18 cellular contexts compared by ENCODE assay signal in the genomic region with DNA sequence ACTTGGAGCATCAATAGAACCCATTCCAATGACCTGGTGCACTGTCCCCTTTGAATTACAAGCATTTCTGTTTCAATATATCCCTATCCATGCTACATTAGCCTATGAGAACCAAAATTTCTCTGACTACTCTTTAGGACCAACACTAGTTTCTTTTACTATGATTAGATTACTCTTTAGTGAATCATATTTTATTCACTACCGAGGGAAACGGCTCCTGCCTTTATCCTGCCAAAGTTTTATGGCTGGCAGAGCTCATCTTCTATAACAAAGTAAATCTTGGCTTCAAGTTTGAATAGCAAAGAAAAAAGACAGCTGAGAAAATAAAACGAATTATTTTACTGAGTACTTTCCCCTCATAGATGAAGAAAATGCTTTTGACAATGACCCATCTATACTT.
A peak's percentile ranks its signal among the peaks of the same experiment; 100 is the strongest.
DNase-seq lines count a peak whose midpoint lies in the region; ATAC-seq, FAIRE-seq and TF ChIP-seq lines count a peak whose summit lies in the region.
"Had no signal": no experiment of that assay in that cellular context is flagged by ENCODE, and none has a peak within 500 bp of the region (broad histone marks: within the 10 kb centered on the region; RNA-seq: fewer than 3 reads in every experiment).

No MANE protein-coding gene starts in this region.

- H4K20me1 ChIP-seq in mammary epithelial cell (ENCODE audit: insufficient read depth, low read length), result no peaks in the 10 kb centered on the region
- no peaks in the 10 kb centered on the region for H4K20me1 ChIP-seq in HepG2 (ENCODE audit: insufficient read depth, low read length)

- dilution Hi-C loops in mammary epithelial cell (cut with HindIII; ENCODE audit: low sequenced_read_pairs), result no loop called here

- H2AFZ ChIP-seq in mammary epithelial cell (ENCODE audit: low read depth, low read length), result no peak overlapping the region
- no peak overlapping the region for H2AFZ ChIP-seq in HepG2 (ENCODE audit: low read length)
- H2AFZ ChIP-seq: GM23338 had no signal

- no peak overlapping the region for H3K27ac ChIP-seq in mammary epithelial cell (ENCODE audit: insufficient read depth, low read depth, low read length)
- H3K27ac ChIP-seq in breast epithelium, result no peak overlapping the region
- H3K27ac ChIP-seq in foreskin keratinocyte, result no peak overlapping the region
- no peak overlapping the region for H3K27ac ChIP-seq in HepG2 (ENCODE audit: extremely low read length, insufficient read depth, low read length)
- H3K27ac ChIP-seq: HL-60, Peyer's patch had no signal

- no peaks in the 10 kb centered on the region for H3K36me3 ChIP-seq in mammary epithelial cell (ENCODE audit: insufficient read depth, low read length)
- H3K36me3 ChIP-seq in breast epithelium, result no peaks in the 10 kb centered on the region
- no peaks in the 10 kb centered on the region for H3K36me3 ChIP-seq in HepG2 (replicated peaks in 1 of 2; ENCODE audit: control insufficient read depth in 1 of 2, insufficient read depth in 2 of 2, low read length in 2 of 2)
- H3K36me3 ChIP-seq: Peyer's patch had no signal

- H3K4me2 ChIP-seq in mammary epithelial cell (ENCODE audit: insufficient read depth, low read depth, low read length), result peak overlapping the region; percentile 29
- H3K4me2 ChIP-seq in HepG2 (ENCODE audit: low read depth, low read length), result no peak overlapping the region
- H3K4me2 ChIP-seq: GM23338 had no signal

- H3K79me2 ChIP-seq in mammary epithelial cell (ENCODE audit: insufficient read depth, low read length) (no peaks in the 10 kb centered on the region), HepG2 (ENCODE audit: insufficient read depth, low read length) (no peaks in the 10 kb centered on the region)

- H3K27me3 ChIP-seq in mammary epithelial cell (ENCODE audit: insufficient read depth, low read length) (no peaks in the 10 kb centered on the region), breast epithelium (no peaks in the 10 kb centered on the region), foreskin keratinocyte (no peaks in the 10 kb centered on the region), HepG2 (ENCODE audit: control insufficient read depth in 1 of 2, insufficient read depth in 2 of 2, low read length in 2 of 2) (no peaks in the 10 kb centered on the region)
- H3K27me3 ChIP-seq: Peyer's patch had no signal

- no peak for TF ChIP-seq RAD21 in HepG2 (CRISPR knock-in tag; IDR thresholded peaks at IDR 0.05)

- H3K9ac ChIP-seq in mammary epithelial cell (ENCODE audit: insufficient read depth, low read length), result no peak overlapping the region
- H3K9ac ChIP-seq in HepG2 (ENCODE audit: insufficient read depth, low read depth, low read length), result no peak overlapping the region

- POLR2A ChIA-PET in HepG2 (lab: Yijun Ruan, JAX), result no interaction called here

- no peak for FAIRE-seq in HepG2 (lab: Jason Lieb, UNC)
- FAIRE-seq: K562 had no signal

- TF ChIP-seq CTCF in mammary epithelial cell (conservative IDR thresholded peaks at IDR 0.05 in 1 of 2, IDR thresholded peaks at IDR 0.05 in 1 of 2; ENCODE audit: extremely low read depth in 1 of 2, insufficient read depth in 1 of 2, low read depth in 1 of 2, low read length in 2 of 2), result no peak
- no peak for TF ChIP-seq CTCF in breast epithelium (IDR thresholded peaks at IDR 0.05)
- no peak for TF ChIP-seq CTCF in cardiac fibroblast (IDR thresholded peaks at IDR 0.05; ENCODE audit: low read depth, low read length)
- no peak for TF ChIP-seq CTCF in foreskin keratinocyte (conservative IDR thresholded peaks at IDR 0.05)
- no peak for TF ChIP-seq CTCF in HepG2 (CRISPR knock-in tag; IDR thresholded peaks at IDR 0.05)

- TF ChIP-seq EP300 in HepG2 (IDR thresholded peaks at IDR 0.05; ENCODE audit: low read depth in 2 of 2, low read length in 2 of 2), result no peak
- TF ChIP-seq EP300 in HepG2 (CRISPR knock-in tag; IDR thresholded peaks at IDR 0.05; ENCODE audit: borderline replicate concordance), result no peak

- TF ChIP-seq POLR2A in breast epithelium (IDR thresholded peaks at IDR 0.05) (no peak), HepG2 (IDR thresholded peaks at IDR 0.05; ENCODE audit: insufficient read depth in 1 of 2, low read depth in 2 of 2, low read length in 2 of 2) (no peak)

- H3K9me3 ChIP-seq in mammary epithelial cell (replicated peaks; ENCODE audit: insufficient read depth, low read length), result no peaks in the 10 kb centered on the region
- no peaks in the 10 kb centered on the region for H3K9me3 ChIP-seq in breast epithelium
- no peaks in the 10 kb centered on the region for H3K9me3 ChIP-seq in HepG2 (ENCODE audit: low read length)
- H3K9me3 ChIP-seq: Caco-2, Peyer's patch had no signal

- ATAC-seq in foreskin keratinocyte (peak; percentile 74), HepG2 (no peak)
- ATAC-seq: GM23338, K562 had no signal

- CTCF ChIA-PET in mammary epithelial cell (lab: Charles Lee; ENCODE audit: low non-redundant PET) (interaction anchor here (0.6 kb wide), 2 partner anchors 45 to 1140 kb away, joined by 4 read pairs; no protein-coding TSS in a partner anchor), HepG2 (lab: Yijun Ruan, JAX; ENCODE audit: low intra/inter-chr PET ratio, low total read pairs) (no interaction called here)

- no TSS peak for BruUV-seq in mammary epithelial cell (replicated peaks; lab: Mats Ljungman, UMichigan)
- BruUV-seq in HepG2 (replicated peaks; lab: Mats Ljungman, UMichigan), result no TSS peak

- H3K4me1 ChIP-seq in mammary epithelial cell (ENCODE audit: insufficient read depth, low read length), result peaks cover 11% of the 10 kb centered on the region
- H3K4me1 ChIP-seq in breast epithelium, result no peaks in the 10 kb centered on the region
- H3K4me1 ChIP-seq in foreskin keratinocyte, result peaks cover 15% of the 10 kb centered on the region
- H3K4me1 ChIP-seq in HepG2 (ENCODE audit: insufficient read depth, low read length), result no peaks in the 10 kb centered on the region
- H3K4me1 ChIP-seq: Caco-2, Peyer's patch had no signal

- DNase-seq in mammary epithelial cell (no peak), breast epithelium (ENCODE audit: low spot score in 2 of 2) (no peak), cardiac fibroblast (ENCODE audit: low read depth in 2 of 2) (peak; percentile 11 to 22), foreskin keratinocyte (no peak), stromal cell of bone marrow (ENCODE audit: low read depth) (peak; percentile 61), HepG2 (ENCODE audit: low spot score) (no peak), middle frontal gyrus (ENCODE audit: extremely low spot score, low spot score) (no peak)
- DNase-seq in activated naive CD4-positive, alpha-beta T cell treated with Interleukin-2 at 50 U/mL for 16 hours, result no peak
- DNase-seq: 8988T, Caco-2, NCI-H1048, NCI-H2227 treated with DMSO at 0.1 percent for 48 hours, NCI-H526 treated with DMSO at 0.1 percent for 48 hours, Peyer's patch, SHP77 treated with DMSO at 0.1 percent for 48 hours had no signal

- intact Hi-C loops in mammary epithelial cell (cut with micrococcal nuclease) (no loop called here), breast epithelium (cut with DNase I; ENCODE audit: low total_unique reads) (no loop called here), HepG2 (cut with micrococcal nuclease; ENCODE audit: unreplicated experiment) (no loop called here)

- no peak overlapping the region for H3K4me3 ChIP-seq in mammary epithelial cell (replicated peaks in 1 of 3; ENCODE audit: insufficient read depth in 1 of 3, low read depth in 2 of 3, low read length in 3 of 3)
- no peak overlapping the region for H3K4me3 ChIP-seq in breast epithelium
- no peak overlapping the region for H3K4me3 ChIP-seq in cardiac fibroblast (replicated peaks in 1 of 2; ENCODE audit: low read depth in 2 of 2, low read length in 2 of 2)
- H3K4me3 ChIP-seq in HepG2 (replicated peaks in 1 of 3; ENCODE audit: insufficient read depth in 1 of 3, low read depth in 2 of 3, low read length in 3 of 3), result no peak overlapping the region
- H3K4me3 ChIP-seq: GM23338, K562, Peyer's patch had no signal

- WGBS in mammary epithelial cell (ENCODE audit: low coverage, missing lambda C conversion rate), result 0% methylated on average over 3 of the region's 3 CpGs
- under 1% methylated on average over 3 of the region's 3 CpGs for WGBS in HepG2 (ENCODE audit: low lambda C conversion rate)

- in situ Hi-C loops in mammary epithelial cell (cut with MboI; ENCODE audit: low sequenced_read_pairs in 2 of 2) (no loop called here), HepG2 (cut with HindIII; ENCODE audit: extremely low pct_ligation_motif_present, low pct_unique_long_range_greater_than_20kb) (no loop called here)

TF ChIP-seq in HepG2, 621 proteins besides CTCF, POLR2A, EP300 and RAD21 (continues in another document):
- TF ChIP-seq BCL3 (CRISPR knock-in tag; IDR thresholded peaks at IDR 0.05), result no peak
- no peak for TF ChIP-seq JUND (CRISPR knock-in tag; IDR thresholded peaks at IDR 0.05)
- no peak for TF ChIP-seq ZNF383 (CRISPR knock-in tag; IDR thresholded peaks at IDR 0.05; ENCODE audit: borderline replicate concordance)
- no peak for TF ChIP-seq ZNF841 (CRISPR knock-in tag; IDR thresholded peaks at IDR 0.05; ENCODE audit: borderline replicate concordance)
- no peak for TF ChIP-seq RAD51 (IDR thresholded peaks at IDR 0.05; ENCODE audit: borderline replicate concordance)

Comparison
In these comparisons a context has a peak if more than half of its experiments do, and no peak if none do; other contexts are left out.
1. DNase-seq: peak in cardiac fibroblast (2 of 2) and stromal cell of bone marrow (single experiment); none in mammary epithelial cell (single experiment), breast epithelium (0 of 2), foreskin keratinocyte (0 of 2), activated naive CD4-positive, alpha-beta T cell treated with Interleukin-2 at 50 U/mL for 16 hours (single experiment), HepG2 (single experiment) and middle frontal gyrus (single experiment).